ENCODE assay signal across 11 cellular contexts in genomic region chr13:44249439-44249838, GRCh38.
DNase-seq lines count a peak whose midpoint lies in the region; ATAC-seq and TF ChIP-seq lines count a peak whose summit lies in the region.
"Had no signal": no experiment of that assay in that cellular context is flagged by ENCODE, and none has a peak within 500 bp of the region (broad histone marks: within the 10 kb centered on the region; RNA-seq: fewer than 3 reads in every experiment).

No MANE protein-coding gene starts in this region.

- no peak for DNase-seq in DND-41
- no peak for DNase-seq in adrenal gland
- DNase-seq in glomerular visceral epithelial cell (ENCODE audit: extremely low spot score), result peak; percentile 13
- DNase-seq in gastrocnemius medialis, result peak; percentile 30 to 49
- DNase-seq in GOT3 (lab: John Stamatoyannopoulos, UW), result no peak
- DNase-seq in activated CD8-positive, alpha-beta memory T cell treated with anti-CD3 and anti-CD28 coated beads for 24 hours, result no peak
- DNase-seq in H7, result no peak
- DNase-seq: activated CD4-positive, alpha-beta T cell treated with anti-CD3 and anti-CD28 coated beads for 1 hour; NCI-H524 had no signal

- H3K36me3 ChIP-seq in DND-41 (ENCODE audit: insufficient read depth, low read length) (no peaks in the 10 kb centered on the region), adrenal gland (replicated peaks in 1 of 2) (no peaks in the 10 kb centered on the region), gastrocnemius medialis (no peaks in the 10 kb centered on the region), H7 (replicated peaks; ENCODE audit: control insufficient read depth, insufficient read depth, low read length) (no peaks in the 10 kb centered on the region)

- H3K4me2 ChIP-seq in DND-41 (ENCODE audit: insufficient read depth, low read length), result no peak overlapping the region

- ATAC-seq in DND-41 (ENCODE audit: insufficient read depth, low read depth) (no peak), gastrocnemius medialis (peak; percentile 51 to 54), GM18520 (IDR thresholded peaks at IDR 0.05; ENCODE audit: unreplicated experiment) (no peak)

- H3K9me3 ChIP-seq in DND-41 (ENCODE audit: insufficient read depth, low read length, severe bottlenecking) (no peaks in the 10 kb centered on the region), adrenal gland (replicated peaks in 1 of 3) (no peaks in the 10 kb centered on the region), gastrocnemius medialis (no peaks in the 10 kb centered on the region)

- no peaks in the 10 kb centered on the region for H4K20me1 ChIP-seq in DND-41 (ENCODE audit: insufficient read depth, low read length)

- no peak overlapping the region for H3K4me3 ChIP-seq in DND-41 (ENCODE audit: low read depth in 1 of 2, low read length in 2 of 2)
- no peak overlapping the region for H3K4me3 ChIP-seq in adrenal gland
- H3K4me3 ChIP-seq in gastrocnemius medialis, result no peak overlapping the region
- H3K4me3 ChIP-seq in H7 (ENCODE audit: insufficient read depth, low read depth, low read length), result no peak overlapping the region

- no peaks in the 10 kb centered on the region for H3K79me2 ChIP-seq in DND-41 (ENCODE audit: insufficient read depth, low read length)

- TF ChIP-seq POLR2A in adrenal gland (IDR thresholded peaks at IDR 0.05) (no peak), gastrocnemius medialis (IDR thresholded peaks at IDR 0.05) (no peak)

- no peak overlapping the region for H3K9ac ChIP-seq in DND-41 (ENCODE audit: low read depth, low read length)

- H2AFZ ChIP-seq in DND-41 (ENCODE audit: low read depth, low read length), result peak overlapping the region; percentile 46; the same call in 1 of the 2 replicates

- in situ Hi-C loops in gastrocnemius medialis (cut with MboI; ENCODE audit: low sequenced_read_pairs in 4 of 4), result no loop called here

- H3K27me3 ChIP-seq in DND-41 (ENCODE audit: insufficient read depth, low read length, poor library complexity), result no peaks in the 10 kb centered on the region
- no peaks in the 10 kb centered on the region for H3K27me3 ChIP-seq in adrenal gland
- H3K27me3 ChIP-seq in gastrocnemius medialis, result no peaks in the 10 kb centered on the region
- H3K27me3 ChIP-seq in H7 (ENCODE audit: control insufficient read depth, insufficient read depth, low read length), result no peaks in the 10 kb centered on the region

- TF ChIP-seq CTCF in DND-41 (IDR thresholded peaks at IDR 0.05; ENCODE audit: borderline replicate concordance, extremely low read depth, low read length, poor library complexity, severe bottlenecking), result no peak
- no peak for TF ChIP-seq CTCF in adrenal gland (IDR thresholded peaks at IDR 0.05)
- TF ChIP-seq CTCF in gastrocnemius medialis (IDR thresholded peaks at IDR 0.05 in 4 of 5, conservative IDR thresholded peaks at IDR 0.05 in 1 of 5), result no peak

- H3K4me1 ChIP-seq in DND-41 (ENCODE audit: insufficient read depth, low read length), result peaks cover 13% of the 10 kb centered on the region
- H3K4me1 ChIP-seq in adrenal gland (replicated peaks in 1 of 2), result no peaks in the 10 kb centered on the region
- H3K4me1 ChIP-seq in gastrocnemius medialis, result peaks cover 8 to 16% of the 10 kb centered on the region in 2 donors

- H3K27ac ChIP-seq in DND-41 (ENCODE audit: low read length) (no peak overlapping the region), adrenal gland (peak overlapping the region in 3 of 5 donors; percentile 19 to 59 (median 26)), gastrocnemius medialis (peak overlapping the region; percentile 57 to 62 (median 60))
- H3K27ac ChIP-seq: HL-60 had no signal

- intact Hi-C loops in adrenal gland (cut with DNase I), result loop anchor here in 1 of 2 donors (10.0 kb wide), 1 partner anchor 185 kb away; no protein-coding TSS in a partner anchor
- intact Hi-C loops in gastrocnemius medialis (cut with DNase I; ENCODE audit: low total_unique reads), result no loop called here

Comparison
In these comparisons a context has a peak if more than half of its experiments do, and no peak if none do; other contexts are left out.
1. ATAC-seq: peak in gastrocnemius medialis (2 of 2); none in DND-41 (single experiment) and GM18520 (single experiment).
2. DNase-seq: peak in glomerular visceral epithelial cell (single experiment) and gastrocnemius medialis (2 of 2); none in DND-41 (single experiment), adrenal gland (0 of 7), GOT3 (single experiment), activated CD8-positive, alpha-beta memory T cell treated with anti-CD3 and anti-CD28 coated beads for 24 hours (single experiment) and H7 (single experiment).